ENCODE assay signal across 27 cellular contexts in the genomic region with DNA sequence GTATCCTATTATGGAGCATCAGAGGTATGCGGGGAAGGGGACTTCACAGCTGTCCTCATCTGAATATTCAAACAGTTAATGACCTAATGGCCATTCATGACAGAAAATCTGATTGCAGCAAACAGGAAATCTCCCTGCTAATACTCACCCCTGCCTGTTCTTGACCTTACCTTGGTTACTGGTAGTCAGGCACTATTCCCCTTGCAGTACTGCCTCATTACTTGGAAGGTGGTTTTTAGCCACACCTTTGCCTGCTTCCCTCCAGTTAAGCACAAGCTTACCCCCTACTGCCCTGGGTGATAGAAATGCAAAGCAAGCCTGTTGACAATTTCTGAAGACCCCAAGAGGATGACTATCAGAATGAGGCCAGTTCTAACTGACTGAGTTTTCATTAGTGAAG.
"Had no signal": no experiment of that assay in that cellular context is flagged by ENCODE, and none has a peak within 500 bp of the region (broad histone marks: within the 10 kb centered on the region; RNA-seq: fewer than 3 reads in every experiment).

No MANE protein-coding gene starts in this region.

- H3K27ac ChIP-seq: brain microvascular endothelial cell, Peyer's patch, RWPE1, SJCRH30, VCaP had no signal

- H3K4me1 Mint-ChIP-seq: activated CD4-positive, alpha-beta memory T cell treated with anti-CD3 and anti-CD28 coated beads, Interleukin-2, amount 10 ng/mL, durations not matched to agents 7 days and 5 days; activated CD4-positive, alpha-beta T cell treated with anti-CD3 and anti-CD28 coated beads for 36 hours; activated naive CD4-positive, alpha-beta T cell treated with anti-CD3 and anti-CD28 coated beads, Interleukin-2, amount 10 ng/mL, durations not matched to agents 7 days and 5 days; activated naive CD8-positive, alpha-beta T cell treated with anti-CD3 and anti-CD28 coated beads for 36 hours had no signal

- H3K36me3 ChIP-seq: brain microvascular endothelial cell, MG63, Peyer's patch, SJCRH30 had no signal

- ATAC-seq: activated CD4-positive, alpha-beta T cell treated with anti-CD3 and anti-CD28 coated beads for 36 hours; activated T-cell treated with anti-CD3 and anti-CD28 coated beads, Interleukin-2, amount 50 U/mL, for 72 hours had no signal

- H3K27ac Mint-ChIP-seq: activated CD4-positive, alpha-beta memory T cell treated with anti-CD3 and anti-CD28 coated beads, Interleukin-2, amount 10 ng/mL, durations not matched to agents 7 days and 5 days; activated CD4-positive, alpha-beta T cell treated with anti-CD3 and anti-CD28 coated beads for 36 hours; activated naive CD4-positive, alpha-beta T cell treated with anti-CD3 and anti-CD28 coated beads, Interleukin-2, amount 10 ng/mL, durations not matched to agents 7 days and 5 days; activated naive CD8-positive, alpha-beta T cell treated with anti-CD3 and anti-CD28 coated beads for 36 hours; activated T-cell treated with anti-CD3 and anti-CD28 coated beads, Interleukin-2, amount 50 U/mL, for 72 hours; activated T-helper 2 cell treated with anti-CD3 and anti-CD28 coated beads, Interferon-gamma antibody, Interleukin-2, Interleukin-4, amounts not matched to agents 10 μg/mL and 5 μg/mL and 100 μg/mL, durations not matched to agents 14 hours and 24 hours and 36 hours had no signal

- H3K4me2 ChIP-seq: SK-N-SH had no signal

- H3K4me3 ChIP-seq: MG63, Peyer's patch, SJCRH30 had no signal

- H3K27me3 ChIP-seq: brain microvascular endothelial cell, MG63, Peyer's patch, SJCRH30 had no signal

- H3K36me3 Mint-ChIP-seq: activated naive CD4-positive, alpha-beta T cell treated with anti-CD3 and anti-CD28 coated beads, Interleukin-2, amount 10 ng/mL, durations not matched to agents 7 days and 5 days; activated naive CD8-positive, alpha-beta T cell treated with anti-CD3 and anti-CD28 coated beads for 36 hours had no signal

- H3K9me3 Mint-ChIP-seq: activated naive CD8-positive, alpha-beta T cell treated with anti-CD3 and anti-CD28 coated beads for 36 hours; activated T-helper 2 cell treated with anti-CD3 and anti-CD28 coated beads, Interferon-gamma antibody, Interleukin-2, Interleukin-4, amounts not matched to agents 10 μg/mL and 5 μg/mL and 100 μg/mL, durations not matched to agents 14 hours and 24 hours and 36 hours had no signal

- H3K9ac ChIP-seq: SK-N-SH had no signal

- H3K4me3 Mint-ChIP-seq: activated CD4-positive, alpha-beta memory T cell treated with anti-CD3 and anti-CD28 coated beads, Interleukin-2, amount 10 ng/mL, durations not matched to agents 7 days and 5 days; activated CD4-positive, alpha-beta T cell treated with anti-CD3 and anti-CD28 coated beads for 36 hours; activated naive CD4-positive, alpha-beta T cell treated with anti-CD3 and anti-CD28 coated beads, Interleukin-2, amount 10 ng/mL, durations not matched to agents 7 days and 5 days; activated naive CD8-positive, alpha-beta T cell treated with anti-CD3 and anti-CD28 coated beads for 36 hours; activated T-cell treated with anti-CD3 and anti-CD28 coated beads, Interleukin-2, amount 50 U/mL, for 72 hours had no signal

- H3K27me3 Mint-ChIP-seq: activated CD4-positive, alpha-beta memory T cell treated with anti-CD3 and anti-CD28 coated beads, Interleukin-2, amount 10 ng/mL, durations not matched to agents 7 days and 5 days; activated naive CD4-positive, alpha-beta T cell treated with anti-CD3 and anti-CD28 coated beads, Interleukin-2, amount 10 ng/mL, durations not matched to agents 7 days and 5 days had no signal

- H3K9me3 ChIP-seq: MG63, SJCRH30, SK-N-SH had no signal

- H3K4me1 ChIP-seq: Peyer's patch, SJCRH30 had no signal

- DNase-seq: activated CD4-positive, alpha-beta memory T cell treated with anti-CD3 and anti-CD28 coated beads, Interleukin-2, amount 10 ng/mL, durations not matched to agents 7 days and 5 days; activated CD4-positive, alpha-beta T cell treated with anti-CD3 and anti-CD28 coated beads for 36 hours; activated CD4-positive, alpha-beta T cell treated with anti-CD3 and anti-CD28 coated beads, Interleukin-2, amount 50 U/mL, for 1 hour; activated gamma-delta T cell treated with Interleukin-2 at 50 U/mL for 16 hours; activated naive CD4-positive, alpha-beta T cell treated with anti-CD3 and anti-CD28 coated beads, Interleukin-2, amount 10 ng/mL, durations not matched to agents 7 days and 5 days; activated naive CD8-positive, alpha-beta T cell treated with anti-CD3 and anti-CD28 coated beads for 36 hours; activated T-cell treated with anti-CD3 and anti-CD28 coated beads for 4 hours; activated T-cell treated with anti-CD3 and anti-CD28 coated beads, Interleukin-2, amount 50 U/mL, for 72 hours; brain microvascular endothelial cell; MG63; MV-4-11; NCI-H1092 treated with DMSO at 0.1 percent for 48 hours; NCI-H1417 treated with DMSO at 0.1 percent for 48 hours; NCI-H1694; NCI-H2029 treated with DMSO at 0.1 percent for 48 hours; NCI-H345; NCI-H510A; NCI-H526 treated with DMSO at 0.1 percent for 48 hours; NCI-H82; Peyer's patch; Right ventricle myocardium superior; SJCRH30; SK-N-SH; T-helper 1 cell had no signal
